ENCODE assay signal across 8 cellular contexts in genomic region chr1:23691499-23692307, GRCh38. TPM values are rescaled to one million over a fixed set of nuclear protein-coding genes. Genes with fewer than 3 reads are reported as not detected.
A peak's percentile ranks its signal among the peaks of the same experiment; 100 is the strongest.
DNase-seq lines count a peak whose midpoint lies in the region; ATAC-seq and TF ChIP-seq lines count a peak whose summit lies in the region.

RPL11 (plus strand) TSS chr1:23691806; CDS start chr1:23691824, 18 bp downstream.

- H3K9me3 ChIP-seq in heart right ventricle, result no peaks in the 10 kb centered on the region
- no peaks in the 10 kb centered on the region for H3K9me3 ChIP-seq in upper lobe of right lung

- H3K4me3 ChIP-seq in heart right ventricle (peak within 1 kb of the TSS; percentile 75 to 99 (median 84)), upper lobe of right lung (peak within 1 kb of the TSS; percentile 86)

- H3K27ac ChIP-seq in heart right ventricle, result peak within 1 kb of the TSS; percentile 67 to 95 (median 80)
- H3K27ac ChIP-seq in upper lobe of right lung, result peak within 1 kb of the TSS; percentile 90

- H3K36me3 ChIP-seq in heart right ventricle, result peaks cover 0 to 43% (median 37%) of the 10 kb centered on the region in 9 donors
- H3K36me3 ChIP-seq in upper lobe of right lung, result peaks cover 39% of the 10 kb centered on the region

- peaks cover 5 to 50% (median 45%) of the 10 kb centered on the region in 9 donors for H3K4me1 ChIP-seq in heart right ventricle
- H3K4me1 ChIP-seq in upper lobe of right lung, result peaks cover 35% of the 10 kb centered on the region

- no peaks in the 10 kb centered on the region for H3K27me3 ChIP-seq in heart right ventricle
- H3K27me3 ChIP-seq in upper lobe of right lung, result no peaks in the 10 kb centered on the region

- DNase-seq in NCI-H1436 treated with DMSO at 0.1 percent for 48 hours (lab: John Stamatoyannopoulos, UW) (peak; percentile 76), amniotic epithelial cell (ENCODE audit: low read depth) (peak; percentile 95), heart right ventricle (peak; percentile 90 to 95), posterior vena cava (ENCODE audit: low spot score) (peak; percentile 97), upper lobe of right lung (peak; percentile 94)

- TF ChIP-seq CTCF in GM12874 (IDR thresholded peaks at IDR 0.05; ENCODE audit: insufficient read depth, low read depth, low read length), result peak; percentile 87
- peak; percentile 68 to 91 (median 80) for TF ChIP-seq CTCF in heart right ventricle (IDR thresholded peaks at IDR 0.05)
- peak; percentile 86 for TF ChIP-seq CTCF in upper lobe of right lung (IDR thresholded peaks at IDR 0.05)

- peak; percentile 84 for ATAC-seq in HG02840 (IDR thresholded peaks at IDR 0.05; ENCODE audit: low FRiP score, unreplicated experiment)
- ATAC-seq in heart right ventricle, result peak; percentile 99 to 100 (median 100)
- peak; percentile 100 for ATAC-seq in upper lobe of right lung

- intact Hi-C loops in T-helper 1 cell treated with Interleukin-12 subunit alpha and Interleukin-12 subunit beta and Interleukin-4 antibody, amounts not matched to agents 30 ng/mL and 1 ng/mL, for 36 hours (cut with micrococcal nuclease), result loop anchor here (1.0 to 5.0 kb wide), 10 partner anchors 52 to 951 kb away; partner anchors contain the start of genes ELOA, FUCA1, GALE and HMGCL
- intact Hi-C loops in heart right ventricle (cut with DNase I), result loop anchor here in 5 of 10 donors (5.0 to 10.0 kb wide), 2 partner anchors 51 to 53 kb away; partner anchors contain the start of gene ELOA (in 5 of the 5)
- intact Hi-C loops in posterior vena cava (cut with DNase I), result loop anchor here in 1 of 2 donors (5.0 kb wide), 1 partner anchor 1061 kb away; no protein-coding TSS in a partner anchor
- intact Hi-C loops in upper lobe of right lung (cut with DNase I), result no loop called here

- WGBS in heart right ventricle, 2 donors, result 0 to 1% methylated on average over 45 of the region's 45 CpGs

RNA-seq across cellular contexts. Expression of gene RPL11, which starts in this region (rescaled TPM):
- 975 and 1,009 TPM in 2 replicates for total RNA-seq in T-helper 1 cell treated with Interleukin-12 subunit alpha and Interleukin-12 subunit beta and Interleukin-4 antibody, amounts not matched to agents 30 ng/mL and 1 ng/mL, for 36 hours
- 100 to 1,000 TPM; 577 to 756 (median 612) TPM for total RNA-seq in heart right ventricle
- polyA plus RNA-seq in heart right ventricle, result 1,000 to 10,000 TPM; 1,463 to 2,166 TPM
- total RNA-seq in posterior vena cava, result 100 to 1,000 TPM; 706 to 724 TPM
- total RNA-seq in upper lobe of right lung, result 895 TPM

Comparison
In these comparisons a context has a peak if more than half of its experiments do, and no peak if none do; other contexts are left out.
1. Peak in every context shown above with its lines: DNase-seq, ATAC-seq, H3K4me3 ChIP-seq and H3K27ac ChIP-seq.